Comparison of ENCODE assay signal across 30 cellular contexts in genomic region chr9:75895112-75895511, GRCh38.
"Had no signal": no experiment of that assay in that cellular context is flagged by ENCODE, and none has a peak within 500 bp of the region (broad histone marks: within the 10 kb centered on the region; RNA-seq: fewer than 3 reads in every experiment).

No MANE protein-coding gene starts in this region.

- ATAC-seq: esophagus mucosa; gastrocnemius medialis; heart left ventricle; left colon; left ventricle myocardium superior; lower lobe of right lung; natural killer cell; psoas muscle; right lobe of liver; stimulated activated memory B cell treated with anti-CD40 and anti-IgM and Interleukin-4, amounts not matched to agents 10 μg/mL and 1 μg/mL and 100 μg/mL, for 72 hours; stimulated activated naive CD8-positive, alpha-beta T cell treated with anti-CD3 and anti-CD28 coated beads, Interleukin-15, Interleukin-2, amounts not matched to agents 100 U/mL and 50 U/mL, for 24 hours had no signal

- H3K36me3 ChIP-seq: gastrocnemius medialis, heart left ventricle, lower lobe of right lung, right lobe of liver, tibial artery, upper lobe of left lung had no signal

- H3K27me3 ChIP-seq: dorsolateral prefrontal cortex, right lobe of liver, testis, tibial artery, upper lobe of left lung had no signal

- H3K4me3 Mint-ChIP-seq: endodermal cell; natural killer cell; stimulated activated memory B cell treated with anti-CD40 and anti-IgM and Interleukin-4, amounts not matched to agents 10 μg/mL and 1 μg/mL and 100 μg/mL, for 72 hours had no signal

- H3K4me1 ChIP-seq: psoas muscle, right lobe of liver had no signal

- DNase-seq: central memory CD4-positive, alpha-beta T cell; dorsolateral prefrontal cortex; effector CD8-positive, alpha-beta T cell; foreskin fibroblast; gastrocnemius medialis; heart left ventricle; hippocampal formation; kidney glomerular epithelial cell; left colon; left ventricle myocardium superior; lower lobe of right lung; natural killer cell; posterior cingulate gyrus; psoas muscle; right lobe of liver; stimulated activated CD4-positive, alpha-beta T cell treated with anti-CD3 and anti-CD28 coated beads, Interleukin-2, amount 100 ng/mL, for 24 hours; stimulated activated CD4-positive, alpha-beta T cell treated with anti-CD3 and anti-CD28 coated beads, Interleukin-4, amount 100 ng/mL, for 24 hours; stimulated activated naive CD8-positive, alpha-beta T cell treated with anti-CD3 and anti-CD28 coated beads, Interleukin-15, Interleukin-2, amounts not matched to agents 100 U/mL and 50 U/mL, for 24 hours; substantia nigra; testis; tibial artery; upper lobe of left lung had no signal

- FAIRE-seq: colon, islet of Langerhans, urothelium cell line had no signal

- H3K4me3 ChIP-seq: gastrocnemius medialis, lower lobe of right lung, psoas muscle, right lobe of liver, testis, tibial artery, upper lobe of left lung had no signal

- H3K9me3 Mint-ChIP-seq: endodermal cell, natural killer cell, neural crest cell had no signal

- H3K27ac ChIP-seq: dorsolateral prefrontal cortex, epithelial cell of prostate, gastrocnemius medialis, heart left ventricle, lower lobe of right lung, psoas muscle, right lobe of liver, testis, tibial artery, upper lobe of left lung had no signal

- H3K27ac Mint-ChIP-seq: endodermal cell; natural killer cell; stimulated activated memory B cell treated with anti-CD40 and anti-IgM and Interleukin-4, amounts not matched to agents 10 μg/mL and 1 μg/mL and 100 μg/mL, for 72 hours had no signal

- H3K9me3 ChIP-seq: gastrocnemius medialis, heart left ventricle, lower lobe of right lung, psoas muscle, right lobe of liver, testis, tibial artery, upper lobe of left lung had no signal

- H3K36me3 Mint-ChIP-seq: natural killer cell; stimulated activated memory B cell treated with anti-CD40 and anti-IgM and Interleukin-4, amounts not matched to agents 10 μg/mL and 1 μg/mL and 100 μg/mL, for 72 hours had no signal
